1 cellular context compared by ENCODE assay signal in genomic region chr4:82271915-82272470, GRCh38.
TF ChIP-seq lines count a peak whose summit lies in the region.
"Not testable (repeated sequence)": the region's sequence is repeated elsewhere in the genome, so short reads cannot be mapped to it uniquely, and the experiment has no call there.

No MANE protein-coding gene starts in this region.

TF ChIP-seq in HepG2, 621 proteins besides CTCF, POLR2A, EP300 and RAD21 (continued from another document):
- peak; percentile 82; the same call in 1 of the 2 replicates for TF ChIP-seq PRDM10 (CRISPR knock-in tag; IDR thresholded peaks at IDR 0.05; ENCODE audit: low read depth)
- 0 out of 2 replicates have a peak, but pooled peaks have one; percentile 17 for TF ChIP-seq ZNF331 (CRISPR knock-in tag; IDR thresholded peaks at IDR 0.05)
- peak; percentile 32; the same call in 1 of the 2 replicates for TF ChIP-seq MEIS2 (CRISPR knock-in tag; IDR thresholded peaks at IDR 0.05)
- peak; percentile 13; the same call in 1 of the 2 replicates for TF ChIP-seq SOX5 (CRISPR knock-in tag; IDR thresholded peaks at IDR 0.05; ENCODE audit: borderline replicate concordance)
- 0 out of 2 replicates have a peak, but pooled peaks have one; percentile 22 for TF ChIP-seq FOXK1 (CRISPR knock-in tag; IDR thresholded peaks at IDR 0.05; ENCODE audit: borderline replicate concordance, low read depth)
- TF ChIP-seq ZNF292 (CRISPR knock-in tag; IDR thresholded peaks at IDR 0.05; ENCODE audit: borderline replicate concordance, low read depth): peak; percentile 25; the same call in 1 of the 2 replicates
- TF ChIP-seq FOSL2 (CRISPR knock-in tag; IDR thresholded peaks at IDR 0.05): peak; percentile 27
- not testable (repeated sequence) for TF ChIP-seq FOXA1 (IDR thresholded peaks at IDR 0.05)
- peak; percentile 77 for TF ChIP-seq FOXA1 (CRISPR knock-in tag; IDR thresholded peaks at IDR 0.05)
- TF ChIP-seq TBX2 (CRISPR knock-in tag; IDR thresholded peaks at IDR 0.05; ENCODE audit: borderline replicate concordance): 0 out of 2 replicates have a peak, but pooled peaks have one; percentile 21
- TF ChIP-seq ZNF350 (CRISPR knock-in tag; IDR thresholded peaks at IDR 0.05; ENCODE audit: borderline replicate concordance, low read depth): 0 out of 2 replicates have a peak, but pooled peaks have one; percentile 31
